In genomic region chr7:32163141-32163806, GRCh38 we compare ENCODE assay signal across 11 cellular contexts.
A peak's percentile ranks its signal among the peaks of the same experiment; 100 is the strongest.
DNase-seq lines count a peak whose midpoint lies in the region; ATAC-seq, FAIRE-seq and TF ChIP-seq lines count a peak whose summit lies in the region.
"Had no signal": no experiment of that assay in that cellular context is flagged by ENCODE, and none has a peak within 500 bp of the region (broad histone marks: within the 10 kb centered on the region; RNA-seq: fewer than 3 reads in every experiment).

No MANE protein-coding gene starts in this region.

- CTCF ChIA-PET in BJ (lab: Yijun Ruan, JAX), result interaction anchor here (0.6 to 2.4 kb wide), 10 partner anchors 11 to 420 kb away, joined by 3 to 9 read pairs (median 5); partner anchors contain the start of gene PDE1C

- POLR2A ChIA-PET in BJ (lab: Charles Lee), result no interaction called here

- peak; percentile 89 for DNase-seq in BJ (ENCODE audit: low read depth)
- DNase-seq in RKO (ENCODE audit: low spot score), result peak; percentile 85
- DNase-seq in esophagus muscularis mucosa (ENCODE audit: extremely low spot score), result no peak
- DNase-seq in osteocyte (ENCODE audit: extremely low spot score, unreplicated experiment), result no peak
- no peak for DNase-seq in frontal cortex (ENCODE audit: low spot score in 2 of 2)
- DNase-seq in type B pancreatic cell (ENCODE audit: extremely low spot score, unreplicated experiment), result no peak
- DNase-seq in progenitor cell of endocrine pancreas (ENCODE audit: low spot score, unreplicated experiment), result no peak
- DNase-seq: DND-41; stimulated activated naive CD8-positive, alpha-beta T cell treated with anti-CD3 and anti-CD28 coated beads, Interleukin-15, Interleukin-2, amounts not matched to agents 100 U/mL and 50 U/mL, for 24 hours had no signal

- no peaks in the 10 kb centered on the region for H3K36me3 ChIP-seq in BJ (ENCODE audit: control insufficient read depth, insufficient read depth, low read length)
- H3K36me3 ChIP-seq in esophagus muscularis mucosa, result no peaks in the 10 kb centered on the region
- H3K36me3 ChIP-seq: neutrophil had no signal

- H3K27me3 Mint-ChIP-seq in osteocyte (ENCODE audit: unreplicated experiment), result no peaks in the 10 kb centered on the region
- H3K27me3 Mint-ChIP-seq in type B pancreatic cell, result peaks cover 9% of the 10 kb centered on the region
- H3K27me3 Mint-ChIP-seq in progenitor cell of endocrine pancreas, result no peaks in the 10 kb centered on the region

- no peak for FAIRE-seq in frontal cortex (lab: Jason Lieb, UNC)

- TF ChIP-seq POLR2A in esophagus muscularis mucosa (IDR thresholded peaks at IDR 0.05; ENCODE audit: low read depth), result no peak

- H3K27ac ChIP-seq in esophagus muscularis mucosa (replicated peaks in 1 of 4), result peak overlapping the region; percentile 12 to 62 (median 42)
- H3K27ac ChIP-seq: neutrophil had no signal

- H3K9me3 ChIP-seq in esophagus muscularis mucosa, result no peaks in the 10 kb centered on the region
- H3K9me3 ChIP-seq: neutrophil had no signal

- no peak for TF ChIP-seq CTCF in BJ (IDR thresholded peaks at IDR 0.05; ENCODE audit: insufficient read depth, low read depth, low read length)
- TF ChIP-seq CTCF in esophagus muscularis mucosa (IDR thresholded peaks at IDR 0.05), result no peak
- TF ChIP-seq CTCF in osteocyte (IDR thresholded peaks at IDR 0.05), result peak; percentile 41
- no peak for TF ChIP-seq CTCF in type B pancreatic cell (conservative IDR thresholded peaks at IDR 0.05)
- no peak for TF ChIP-seq CTCF in progenitor cell of endocrine pancreas (IDR thresholded peaks at IDR 0.05; ENCODE audit: unreplicated experiment)

- intact Hi-C loops in esophagus muscularis mucosa (cut with DNase I), result loop anchor here (5.0 kb wide), 2 partner anchors 86 to 381 kb away; no protein-coding TSS in a partner anchor

- peaks cover 20 to 30% (median 25%) of the 10 kb centered on the region in 4 donors for H3K4me1 ChIP-seq in esophagus muscularis mucosa

- H3K4me1 Mint-ChIP-seq in osteocyte (ENCODE audit: unreplicated experiment) (peaks cover 62% of the 10 kb centered on the region), type B pancreatic cell (ENCODE audit: unreplicated experiment) (no peaks in the 10 kb centered on the region), progenitor cell of endocrine pancreas (ENCODE audit: low read depth) (peaks cover 4% of the 10 kb centered on the region)

- H3K27ac Mint-ChIP-seq in osteocyte (ENCODE audit: unreplicated experiment) (peak overlapping the region; percentile 92), type B pancreatic cell (no peak overlapping the region), progenitor cell of endocrine pancreas (no peak overlapping the region)

- H3K4me3 Mint-ChIP-seq in osteocyte (ENCODE audit: unreplicated experiment) (no peak overlapping the region), type B pancreatic cell (no peak overlapping the region), progenitor cell of endocrine pancreas (ENCODE audit: low read depth) (no peak overlapping the region)

- no peak for ATAC-seq in HG03039 (IDR thresholded peaks at IDR 0.05; ENCODE audit: unreplicated experiment)
- ATAC-seq: stimulated activated naive CD8-positive, alpha-beta T cell treated with anti-CD3 and anti-CD28 coated beads, Interleukin-15, Interleukin-2, amounts not matched to agents 100 U/mL and 50 U/mL, for 24 hours had no signal

- H3K9me3 Mint-ChIP-seq in osteocyte (ENCODE audit: unreplicated experiment), result no peaks in the 10 kb centered on the region
- H3K9me3 Mint-ChIP-seq in type B pancreatic cell, result no peaks in the 10 kb centered on the region
- no peaks in the 10 kb centered on the region for H3K9me3 Mint-ChIP-seq in progenitor cell of endocrine pancreas (ENCODE audit: low read depth)

- H3K36me3 Mint-ChIP-seq in osteocyte (ENCODE audit: unreplicated experiment) (no peaks in the 10 kb centered on the region), type B pancreatic cell (no peaks in the 10 kb centered on the region), progenitor cell of endocrine pancreas (ENCODE audit: insufficient read depth) (no peaks in the 10 kb centered on the region)

- H3K4me3 ChIP-seq in BJ (ENCODE audit: low read depth, low read length), result no peak overlapping the region
- H3K4me3 ChIP-seq in esophagus muscularis mucosa, result no peak overlapping the region

- TF ChIP-seq EP300 in esophagus muscularis mucosa (IDR thresholded peaks at IDR 0.05), result no peak

- H3K27me3 ChIP-seq in BJ (ENCODE audit: control insufficient read depth, insufficient read depth, low read length) (no peaks in the 10 kb centered on the region), esophagus muscularis mucosa (no peaks in the 10 kb centered on the region)
- H3K27me3 ChIP-seq: neutrophil had no signal

- 23% methylated on average over 7 of the region's 7 CpGs for WGBS in esophagus muscularis mucosa

Comparison
In these comparisons a context has a peak if more than half of its experiments do, and no peak if none do; other contexts are left out.
1. DNase-seq: peak in BJ (single experiment) and RKO (single experiment); none in esophagus muscularis mucosa (single experiment), osteocyte (single experiment), frontal cortex (0 of 2), type B pancreatic cell (single experiment) and progenitor cell of endocrine pancreas (single experiment).